Comparison of ENCODE assay signal across 19 cellular contexts in genomic region chr19:30425885-30426838, GRCh38. TPM values are rescaled to one million over a fixed set of nuclear protein-coding genes. Genes with fewer than 3 reads are reported as not detected.
A peak's percentile ranks its signal among the peaks of the same experiment; 100 is the strongest.
DNase-seq lines count a peak whose midpoint lies in the region; ATAC-seq lines count a peak whose summit lies in the region.
"Had no signal": no experiment of that assay in that cellular context is flagged by ENCODE, and none has a peak within 500 bp of the region (broad histone marks: within the 10 kb centered on the region; RNA-seq: fewer than 3 reads in every experiment).

No MANE protein-coding gene starts in this region.

- peak overlapping the region; percentile 45; the same call in 1 of the 2 replicates for H3K4me3 ChIP-seq in Karpas-422 (ENCODE audit: low read length)
- H3K4me3 ChIP-seq: A549, GM12878, SJCRH30 had no signal

- H4K20me1 ChIP-seq in Karpas-422 (ENCODE audit: insufficient read depth, low read depth, low read length), result no peaks in the 10 kb centered on the region

- peak overlapping the region; percentile 58 for H3K4me2 ChIP-seq in Karpas-422 (ENCODE audit: low read depth, low read length, poor library complexity, severe bottlenecking)
- H3K4me2 ChIP-seq: A549 had no signal

- no peaks in the 10 kb centered on the region for H3K9me2 ChIP-seq in Karpas-422 (replicated peaks; ENCODE audit: insufficient read depth, low read length)

- ATAC-seq in HG03442 (IDR thresholded peaks at IDR 0.05; ENCODE audit: unreplicated experiment) (no peak), HG03571 (IDR thresholded peaks at IDR 0.05; ENCODE audit: unreplicated experiment) (no peak), GM21528 (IDR thresholded peaks at IDR 0.05; ENCODE audit: low FRiP score, unreplicated experiment) (no peak)
- ATAC-seq: A549, GM12878, Panc1, T-cell had no signal

- peak overlapping the region; percentile 66 for H3K27ac ChIP-seq in Karpas-422 (ENCODE audit: low read length)
- H3K27ac ChIP-seq: A549, SJCRH30 had no signal

- no peaks in the 10 kb centered on the region for H3K79me2 ChIP-seq in Karpas-422 (ENCODE audit: low read length)

- H3K4me1 ChIP-seq in Karpas-422 (ENCODE audit: low read length), result peaks cover 64% of the 10 kb centered on the region
- H3K4me1 ChIP-seq: A549, SJCRH30 had no signal

- no peaks in the 10 kb centered on the region for H3K36me3 ChIP-seq in Karpas-422 (ENCODE audit: insufficient read depth, low read length)
- H3K36me3 ChIP-seq: SJCRH30 had no signal

- H2AFZ ChIP-seq in Karpas-422 (ENCODE audit: low read length), result no peak overlapping the region; the same call in 1 of the 2 replicates

- no peaks in the 10 kb centered on the region for H3K27me3 ChIP-seq in Karpas-422 (ENCODE audit: low read length)
- H3K27me3 ChIP-seq: SJCRH30 had no signal

- peak overlapping the region; percentile 48 for H3K9ac ChIP-seq in Karpas-422 (ENCODE audit: low read length)

- no peaks in the 10 kb centered on the region for H3K9me3 ChIP-seq in Karpas-422 (ENCODE audit: low read length)
- H3K9me3 ChIP-seq: A549, SJCRH30 had no signal

- DNase-seq in DMS79 (lab: John Stamatoyannopoulos, UW) (peak; percentile 61), Karpas-422 (peak; percentile 77), NCI-H2171 treated with DMSO at 0.1 percent for 48 hours (lab: John Stamatoyannopoulos, UW) (peak; percentile 73), left kidney (ENCODE audit: low read depth, low spot score) (peak; percentile 69)
- DNase-seq: H9, KG1, NCI-H1092 treated with DMSO at 0.1 percent for 48 hours, NCI-H1694 treated with DMSO at 0.1 percent for 48 hours, NCI-H2081 treated with DMSO at 0.1 percent for 48 hours, NCI-H510A, SJCRH30, T-cell had no signal

RNA-seq across cellular contexts. Expression of gene ZNF536, which starts 54.0 kb away (rescaled TPM):
- total RNA-seq in Karpas-422 (2014; rRNA removed; shearing (Covaris generic); ENCODE audit: low replicate concordance), result 7.0 and 11.6 TPM in 2 replicates
- total RNA-seq: B cell, GM12878, H9 had no signal
